ENCODE assay signal across 24 cellular contexts in genomic region chr3:5692446-5692845, GRCh38.
"Had no signal": no experiment of that assay in that cellular context is flagged by ENCODE, and none has a peak within 500 bp of the region (broad histone marks: within the 10 kb centered on the region; RNA-seq: fewer than 3 reads in every experiment).

No MANE protein-coding gene starts in this region.

- H3K4me1 Mint-ChIP-seq: naive thymus-derived CD4-positive, alpha-beta T cell; stimulated activated memory B cell treated with anti-CD40 and anti-IgM and Interleukin-4, amounts not matched to agents 10 μg/mL and 1 μg/mL and 100 μg/mL, for 72 hours; stimulated activated naive CD8-positive, alpha-beta T cell treated with anti-CD3 and anti-CD28 coated beads, Interleukin-15, amount 100 ng/mL, for 72 hours had no signal

- H3K4me3 Mint-ChIP-seq: immature natural killer cell; naive thymus-derived CD4-positive, alpha-beta T cell; natural killer cell treated with Interleukin-12 subunit alpha and Interleukin-12 subunit beta and Interleukin-15 and Interleukin-18, amount 100 ng/mL, for 72 hours; stimulated activated memory B cell treated with anti-CD40 and anti-IgM and Interleukin-4, amounts not matched to agents 10 μg/mL and 1 μg/mL and 100 μg/mL, for 72 hours; stimulated activated naive CD8-positive, alpha-beta T cell treated with anti-CD3 and anti-CD28 coated beads, Interleukin-15, amount 100 ng/mL, for 72 hours had no signal

- H3K4me3 ChIP-seq: left ventricle myocardium inferior, lung, mucosa of descending colon, pancreas, prostate gland, skin epidermis, tibial nerve, upper lobe of left lung, vagina had no signal

- H3K36me3 Mint-ChIP-seq: stimulated activated memory B cell treated with anti-CD40 and anti-IgM and Interleukin-4, amounts not matched to agents 10 μg/mL and 1 μg/mL and 100 μg/mL, for 72 hours had no signal

- H3K9me3 ChIP-seq: pancreas, prostate gland had no signal

- H3K27me3 ChIP-seq: pancreas, tibial nerve, upper lobe of left lung, vagina had no signal

- H3K4me1 ChIP-seq: left ventricle myocardium inferior, pancreas, prostate gland, tibial nerve, upper lobe of left lung had no signal

- H3K27ac Mint-ChIP-seq: immature natural killer cell; naive thymus-derived CD4-positive, alpha-beta T cell; natural killer cell treated with Interleukin-12 subunit alpha and Interleukin-12 subunit beta and Interleukin-15 and Interleukin-18, amount 100 ng/mL, for 72 hours; stimulated activated memory B cell treated with anti-CD40 and anti-IgM and Interleukin-4, amounts not matched to agents 10 μg/mL and 1 μg/mL and 100 μg/mL, for 72 hours; stimulated activated naive CD8-positive, alpha-beta T cell treated with anti-CD3 and anti-CD28 coated beads, Interleukin-15, amount 100 ng/mL, for 72 hours had no signal

- H3K27ac ChIP-seq: left ventricle myocardium inferior, pancreas, prostate gland, skin epidermis, tibial nerve, upper lobe of left lung, vagina had no signal

- DNase-seq: hypothalamus; immature natural killer cell; left ventricle myocardium inferior; midbrain; mucosa of descending colon; naive thymus-derived CD4-positive, alpha-beta T cell; nucleus accumbens; posterior cingulate gyrus; retina; right cardiac atrium; stimulated activated CD4-positive, alpha-beta T cell treated with anti-CD3 and anti-CD28 coated beads, Interleukin-4, amount 100 ng/mL, for 24 hours; stimulated activated naive CD4-positive, alpha-beta T cell treated with Interleukin-2 at 50 U/mL for 16 hours; stimulated activated naive CD8-positive, alpha-beta T cell treated with anti-CD3 and anti-CD28 coated beads, Interleukin-15, amount 100 ng/mL, for 72 hours; substantia nigra; upper lobe of left lung had no signal

- H3K36me3 ChIP-seq: left ventricle myocardium inferior, pancreas, prostate gland, tibial nerve, upper lobe of left lung, vagina had no signal

- ATAC-seq: mucosa of descending colon; naive thymus-derived CD4-positive, alpha-beta T cell; natural killer cell treated with Interleukin-12 subunit alpha and Interleukin-12 subunit beta and Interleukin-15 and Interleukin-18, amount 100 ng/mL, for 72 hours; pancreas; right cardiac atrium; sciatic nerve; stimulated activated memory B cell treated with anti-CD40 and anti-IgM and Interleukin-4, amounts not matched to agents 10 μg/mL and 1 μg/mL and 100 μg/mL, for 72 hours; stimulated activated naive CD8-positive, alpha-beta T cell treated with anti-CD3 and anti-CD28 coated beads, Interleukin-15, amount 100 ng/mL, for 72 hours had no signal

- H3K27me3 Mint-ChIP-seq: natural killer cell treated with Interleukin-12 subunit alpha and Interleukin-12 subunit beta and Interleukin-15 and Interleukin-18, amount 100 ng/mL, for 72 hours; stimulated activated memory B cell treated with anti-CD40 and anti-IgM and Interleukin-4, amounts not matched to agents 10 μg/mL and 1 μg/mL and 100 μg/mL, for 72 hours; stimulated activated naive CD8-positive, alpha-beta T cell treated with anti-CD3 and anti-CD28 coated beads, Interleukin-15, amount 100 ng/mL, for 72 hours had no signal
